In the genomic region with DNA sequence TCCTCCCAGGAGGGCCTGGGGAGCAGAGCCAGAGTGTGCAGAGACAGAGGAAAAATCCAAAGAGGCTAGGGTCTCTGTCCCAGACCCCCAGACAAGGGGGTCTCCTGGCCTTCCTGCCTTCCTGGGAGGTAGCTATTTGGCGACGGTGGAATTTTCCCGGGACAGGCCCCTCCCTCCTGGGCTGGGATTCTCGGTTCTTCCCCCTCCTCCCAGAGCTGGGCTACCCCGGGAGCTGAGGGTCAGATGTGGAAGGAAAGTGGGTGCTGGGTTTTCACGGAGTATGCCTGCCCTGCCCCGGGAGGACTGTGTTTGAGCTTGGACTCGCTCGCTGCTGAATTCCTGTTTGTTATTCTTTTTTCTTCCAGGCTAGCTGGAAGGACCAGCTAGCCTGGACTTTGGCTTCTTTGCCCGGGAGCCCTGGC, we compare ENCODE assay signal across 8 cellular contexts. TPM values are rescaled to one million over a fixed set of nuclear protein-coding genes. Genes with fewer than 3 reads are reported as not detected.
DNase-seq lines count a peak whose midpoint lies in the region; ATAC-seq and TF ChIP-seq lines count a peak whose summit lies in the region.

No MANE protein-coding gene starts in this region.

- peak overlapping the region; percentile 54 to 89 for H3K4me3 ChIP-seq in left lung

- ATAC-seq in left lung (peak; percentile 58), HG03095 (IDR thresholded peaks at IDR 0.05; ENCODE audit: unreplicated experiment) (no peak), GM21737 (IDR thresholded peaks at IDR 0.05; ENCODE audit: unreplicated experiment) (no peak)

- intact Hi-C loops in left lung (cut with DNase I): loop anchor here in 1 of 2 donors (5.0 kb wide), 1 partner anchor 73 kb away; a partner anchor contains a TSS

- H3K27ac ChIP-seq in 22Rv1: peak overlapping the region; percentile 84
- H3K27ac ChIP-seq in cingulate gyrus (ENCODE audit: low read depth, low read length): peak overlapping the region; percentile 76
- peak overlapping the region; percentile 89 to 95 for H3K27ac ChIP-seq in left lung

- DNase-seq in GM03348 (ENCODE audit: low spot score) (peak; percentile 86), NCI-H69 (lab: John Stamatoyannopoulos, UW) (peak; percentile 29), left lung (no peak), superior temporal gyrus (ENCODE audit: extremely low spot score) (peak; percentile 37)

- H3K9me3 ChIP-seq in left lung: no peaks in the 10 kb centered on the region

- H3K36me3 ChIP-seq in left lung: peaks cover 0 to 3% of the 10 kb centered on the region in 2 donors

- H3K4me1 ChIP-seq in left lung: peaks cover 19 to 82% of the 10 kb centered on the region in 2 donors

- no peak for TF ChIP-seq CTCF in 22Rv1 (IDR thresholded peaks at IDR 0.05)
- TF ChIP-seq CTCF in left lung (IDR thresholded peaks at IDR 0.05): no peak

- H3K27me3 ChIP-seq in left lung: no peaks in the 10 kb centered on the region

RNA-seq across cellular contexts. Expression of a gene that starts 0.8 kb away (rescaled TPM):
- total RNA-seq in left lung: 10 to 100 TPM; 49.5 to 86.9 TPM

RNA-seq across cellular contexts. Expression of a gene that starts 1.0 kb away (rescaled TPM):
- not detected for total RNA-seq in left lung

RNA-seq across cellular contexts. Expression of a gene that starts 35.5 kb away (rescaled TPM):
- total RNA-seq in left lung: 10 to 100 TPM; 20.2 to 22.2 TPM

RNA-seq across cellular contexts. Expression of a gene that starts 47.5 kb away (rescaled TPM):
- 10 to 100 TPM; 25.4 to 28.3 TPM for total RNA-seq in left lung

Comparison
In these comparisons a context has a peak if more than half of its experiments do, and no peak if none do; other contexts are left out.
1. DNase-seq: peak in GM03348 (single experiment), NCI-H69 (single experiment) and superior temporal gyrus (single experiment); none in left lung (0 of 2).
2. Peak in every context shown above with its lines, with median percentiles within 50 percentile points of each other: H3K27ac ChIP-seq.